8 cellular contexts compared by ENCODE assay signal in genomic region chr9:34638138-34638445, GRCh38. TPM values are rescaled to one million over a fixed set of nuclear protein-coding genes. Genes with fewer than 3 reads are reported as not detected.
DNase-seq lines count a peak whose midpoint lies in the region; ATAC-seq, FAIRE-seq and TF ChIP-seq lines count a peak whose summit lies in the region.

No MANE protein-coding gene starts in this region.

- H3K9me3 ChIP-seq in HEK293 (ENCODE audit: control insufficient read depth, insufficient read depth, low read depth, low read length): no peaks in the 10 kb centered on the region

- H3K4me3 ChIP-seq in HEK293 (ENCODE audit: low read depth, low read length): peak overlapping the region; percentile 67
- peak overlapping the region; percentile 34 for H3K4me3 ChIP-seq in iPS-11a (ENCODE audit: low read depth, low read length)

- TF ChIP-seq POLR2A in GM12892 (IDR thresholded peaks at IDR 0.05; ENCODE audit: low read depth, low read length): no peak

- intact Hi-C loops in activated T-helper 1 cell treated with anti-CD3 and anti-CD28 coated beads, Interleukin-12 subunit alpha, Interleukin-12 subunit beta, Interleukin-2, Interleukin-4 antibody, amounts not matched to agents 30 ng/mL and 10 ng/mL and 1 ng/mL, durations not matched to agents 14 hours and 24 hours and 36 hours (cut with micrococcal nuclease): loop anchor here (1.0 to 10.0 kb wide), 3 partner anchors 26 to 437 kb away; partner anchors contain the start of genes FANCG and VCP

- DNase-seq in activated T-helper 1 cell treated with anti-CD3 and anti-CD28 coated beads, Interleukin-12 subunit alpha, Interleukin-12 subunit beta, Interleukin-2, Interleukin-4 antibody, amounts not matched to agents 30 ng/mL and 10 ng/mL and 1 ng/mL, durations not matched to agents 14 hours and 24 hours and 36 hours (ENCODE audit: low spot score): no peak
- no peak for DNase-seq in effector CD4-positive, alpha-beta T cell
- DNase-seq in NOMO-1 treated with dmso at 0.1 percent for 144 hours (lab: John Stamatoyannopoulos, UW; ENCODE audit: unreplicated experiment) (no peak), GM12892 (ENCODE audit: insufficient read length) (no peak)
- DNase-seq in activated CD8-positive, alpha-beta memory T cell treated with anti-CD3 and anti-CD28 coated beads, Interleukin-2, amount 50 U/mL, for 48 hours: no peak

- H3K27ac ChIP-seq in HEK293 (ENCODE audit: extremely low read depth, low read depth, low read length): peak overlapping the region; percentile 77; the same call in 1 of the 2 replicates

- FAIRE-seq in GM12892 (lab: Jason Lieb, UNC): no peak

- no peaks in the 10 kb centered on the region for H3K27me3 Mint-ChIP-seq in activated T-helper 1 cell treated with anti-CD3 and anti-CD28 coated beads, Interleukin-12 subunit alpha, Interleukin-12 subunit beta, Interleukin-2, Interleukin-4 antibody, amounts not matched to agents 30 ng/mL and 10 ng/mL and 1 ng/mL, durations not matched to agents 14 hours and 24 hours and 36 hours (ENCODE audit: insufficient read depth)
- H3K27me3 Mint-ChIP-seq in stimulated activated memory B cell treated with anti-CD40 and anti-IgM and Interleukin-4, amounts not matched to agents 10 μg/mL and 1 μg/mL and 100 μg/mL, for 72 hours: no peaks in the 10 kb centered on the region

- CTCF ChIA-PET in HEK293 (lab: Yijun Ruan, JAX): interaction anchor here (0.6 to 8.3 kb wide), 8 partner anchors 9 to 259 kb away, joined by 3 to 164 read pairs (median 7); partner anchors contain the start of genes GALT, IL11RA and RPP25L

- peaks cover 0 to 15% of the 10 kb centered on the region in 2 experiments; a peak in 2 of 3 replicates for H3K36me3 ChIP-seq in HEK293 (ENCODE audit: control insufficient read depth in 2 of 2, insufficient read depth in 1 of 2, low read length in 2 of 2)

- H3K4me1 Mint-ChIP-seq in activated T-helper 1 cell treated with anti-CD3 and anti-CD28 coated beads, Interleukin-12 subunit alpha, Interleukin-12 subunit beta, Interleukin-2, Interleukin-4 antibody, amounts not matched to agents 30 ng/mL and 10 ng/mL and 1 ng/mL, durations not matched to agents 14 hours and 24 hours and 36 hours (ENCODE audit: low read depth): peaks cover 39% of the 10 kb centered on the region
- H3K4me1 Mint-ChIP-seq in stimulated activated memory B cell treated with anti-CD40 and anti-IgM and Interleukin-4, amounts not matched to agents 10 μg/mL and 1 μg/mL and 100 μg/mL, for 72 hours: peaks cover 36% of the 10 kb centered on the region

- H3K4me1 ChIP-seq in HEK293 (ENCODE audit: control insufficient read depth, insufficient read depth, low read length): no peaks in the 10 kb centered on the region

- peak overlapping the region; percentile 62 for H3K27ac Mint-ChIP-seq in activated T-helper 1 cell treated with anti-CD3 and anti-CD28 coated beads, Interleukin-12 subunit alpha, Interleukin-12 subunit beta, Interleukin-2, Interleukin-4 antibody, amounts not matched to agents 30 ng/mL and 10 ng/mL and 1 ng/mL, durations not matched to agents 14 hours and 24 hours and 36 hours
- H3K27ac Mint-ChIP-seq in stimulated activated memory B cell treated with anti-CD40 and anti-IgM and Interleukin-4, amounts not matched to agents 10 μg/mL and 1 μg/mL and 100 μg/mL, for 72 hours: peak overlapping the region; percentile 95

- no peaks in the 10 kb centered on the region for H3K9me3 Mint-ChIP-seq in activated T-helper 1 cell treated with anti-CD3 and anti-CD28 coated beads, Interleukin-12 subunit alpha, Interleukin-12 subunit beta, Interleukin-2, Interleukin-4 antibody, amounts not matched to agents 30 ng/mL and 10 ng/mL and 1 ng/mL, durations not matched to agents 14 hours and 24 hours and 36 hours
- no peaks in the 10 kb centered on the region for H3K9me3 Mint-ChIP-seq in stimulated activated memory B cell treated with anti-CD40 and anti-IgM and Interleukin-4, amounts not matched to agents 10 μg/mL and 1 μg/mL and 100 μg/mL, for 72 hours

- no peak for ATAC-seq in stimulated activated memory B cell treated with anti-CD40 and anti-IgM and Interleukin-4, amounts not matched to agents 10 μg/mL and 1 μg/mL and 100 μg/mL, for 72 hours

- H3K36me3 Mint-ChIP-seq in activated T-helper 1 cell treated with anti-CD3 and anti-CD28 coated beads, Interleukin-12 subunit alpha, Interleukin-12 subunit beta, Interleukin-2, Interleukin-4 antibody, amounts not matched to agents 30 ng/mL and 10 ng/mL and 1 ng/mL, durations not matched to agents 14 hours and 24 hours and 36 hours (ENCODE audit: low read depth): peaks cover 22% of the 10 kb centered on the region
- peaks cover 11% of the 10 kb centered on the region for H3K36me3 Mint-ChIP-seq in stimulated activated memory B cell treated with anti-CD40 and anti-IgM and Interleukin-4, amounts not matched to agents 10 μg/mL and 1 μg/mL and 100 μg/mL, for 72 hours

- TF ChIP-seq CTCF in HEK293 (tag by site-specific recombination; IDR thresholded peaks at IDR 0.05): no peak

- POLR2A ChIA-PET in HEK293 (lab: Yijun Ruan, JAX): interaction anchor here (1.0 to 7.0 kb wide), 12 partner anchors 8 to 1613 kb away, joined by 3 to 90 read pairs (median 8); partner anchors contain the start of genes ARID3C, DCTN3, DNAJA1 and GALT

- H3K4me3 Mint-ChIP-seq in activated T-helper 1 cell treated with anti-CD3 and anti-CD28 coated beads, Interleukin-12 subunit alpha, Interleukin-12 subunit beta, Interleukin-2, Interleukin-4 antibody, amounts not matched to agents 30 ng/mL and 10 ng/mL and 1 ng/mL, durations not matched to agents 14 hours and 24 hours and 36 hours: peak overlapping the region; percentile 97
- peak overlapping the region; percentile 77 for H3K4me3 Mint-ChIP-seq in stimulated activated memory B cell treated with anti-CD40 and anti-IgM and Interleukin-4, amounts not matched to agents 10 μg/mL and 1 μg/mL and 100 μg/mL, for 72 hours

TF ChIP-seq in HEK293, 187 proteins besides CTCF, POLR2A, EP300 and RAD21:
- TF ChIP-seq ZNF335 (tag by site-specific recombination; conservative IDR thresholded peaks at IDR 0.05) (peak; percentile 6), ZIC2 (tag by site-specific recombination; IDR thresholded peaks at IDR 0.05) (peak; percentile 53), SP2 (tag by site-specific recombination; IDR thresholded peaks at IDR 0.05) (peak; percentile 56; the same call in 1 of the 2 replicates), ZNF830 (tag by site-specific recombination; IDR thresholded peaks at IDR 0.05; ENCODE audit: low read depth) (no peak), ZBTB17 (tag by site-specific recombination; IDR thresholded peaks at IDR 0.05) (0 out of 2 replicates have a peak, but pooled peaks have one; percentile 13)

RNA-seq across cellular contexts. Expression of gene SIGMAR1, which starts 0.5 kb away (rescaled TPM):
- total RNA-seq in activated T-helper 1 cell treated with anti-CD3 and anti-CD28 coated beads, Interleukin-12 subunit alpha, Interleukin-12 subunit beta, Interleukin-2, Interleukin-4 antibody, amounts not matched to agents 30 ng/mL and 10 ng/mL and 1 ng/mL, durations not matched to agents 14 hours and 24 hours and 36 hours: 128 and 130 TPM in 2 replicates
- 28.8 TPM for polyA plus RNA-seq in GM12892 (2012; ENCODE audit: missing spikeins)

RNA-seq across cellular contexts. Expression of gene GALT, which starts 8.4 kb away (rescaled TPM):
- 72.0 and 73.7 TPM in 2 replicates for total RNA-seq in activated T-helper 1 cell treated with anti-CD3 and anti-CD28 coated beads, Interleukin-12 subunit alpha, Interleukin-12 subunit beta, Interleukin-2, Interleukin-4 antibody, amounts not matched to agents 30 ng/mL and 10 ng/mL and 1 ng/mL, durations not matched to agents 14 hours and 24 hours and 36 hours
- polyA plus RNA-seq in GM12892 (2012; ENCODE audit: missing spikeins): 22.8 TPM

RNA-seq across cellular contexts. Expression of gene ARID3C, which starts 9.2 kb away (rescaled TPM):
- total RNA-seq in activated T-helper 1 cell treated with anti-CD3 and anti-CD28 coated beads, Interleukin-12 subunit alpha, Interleukin-12 subunit beta, Interleukin-2, Interleukin-4 antibody, amounts not matched to agents 30 ng/mL and 10 ng/mL and 1 ng/mL, durations not matched to agents 14 hours and 24 hours and 36 hours: 0.23 TPM in 1 of 2 replicates, not detected in the other
- not detected for polyA plus RNA-seq in GM12892 (2012; ENCODE audit: missing spikeins)

RNA-seq across cellular contexts. Expression of gene IL11RA, which starts 13.9 kb away (rescaled TPM):
- 29.9 and 30.3 TPM in 2 replicates for total RNA-seq in activated T-helper 1 cell treated with anti-CD3 and anti-CD28 coated beads, Interleukin-12 subunit alpha, Interleukin-12 subunit beta, Interleukin-2, Interleukin-4 antibody, amounts not matched to agents 30 ng/mL and 10 ng/mL and 1 ng/mL, durations not matched to agents 14 hours and 24 hours and 36 hours
- 11.6 TPM for polyA plus RNA-seq in GM12892 (2012; ENCODE audit: missing spikeins)

RNA-seq across cellular contexts. Expression of gene DCTN3, which starts 17.8 kb away (rescaled TPM):
- 59.3 and 62.2 TPM in 2 replicates for total RNA-seq in activated T-helper 1 cell treated with anti-CD3 and anti-CD28 coated beads, Interleukin-12 subunit alpha, Interleukin-12 subunit beta, Interleukin-2, Interleukin-4 antibody, amounts not matched to agents 30 ng/mL and 10 ng/mL and 1 ng/mL, durations not matched to agents 14 hours and 24 hours and 36 hours
- 92.0 TPM for polyA plus RNA-seq in GM12892 (2012; ENCODE audit: missing spikeins)
